ENCODE assay signal across 1 cellular context in genomic region chr4:69239777-69240176, GRCh38.
TF ChIP-seq lines count a peak whose summit lies in the region.

No MANE protein-coding gene starts in this region.

TF ChIP-seq in HepG2, 621 proteins besides CTCF, POLR2A, EP300 and RAD21 (continues in another document):
- TF ChIP-seq KDM5A (IDR thresholded peaks at IDR 0.05; ENCODE audit: borderline replicate concordance, low read length) (no peak), ZNF607 (CRISPR knock-in tag; IDR thresholded peaks at IDR 0.05; ENCODE audit: borderline replicate concordance) (no peak), YEATS2 (CRISPR knock-in tag; IDR thresholded peaks at IDR 0.05; ENCODE audit: borderline replicate concordance) (no peak), ZNF256 (CRISPR knock-in tag; conservative IDR thresholded peaks at IDR 0.05) (no peak), ZNF549 (CRISPR knock-in tag; IDR thresholded peaks at IDR 0.05) (no peak), HOXA5 (CRISPR knock-in tag; IDR thresholded peaks at IDR 0.05) (no peak), ARID3A (IDR thresholded peaks at IDR 0.05; ENCODE audit: low read depth, low read length) (no peak), ZNF687 (CRISPR knock-in tag; IDR thresholded peaks at IDR 0.05) (no peak), PAXIP1 (CRISPR knock-in tag; conservative IDR thresholded peaks at IDR 0.05) (peak; percentile 61), TCF7 (IDR thresholded peaks at IDR 0.05; ENCODE audit: low read depth) (peak; percentile 18; the same call in 1 of the 2 replicates), ZNF691 (CRISPR knock-in tag; IDR thresholded peaks at IDR 0.05; ENCODE audit: borderline replicate concordance, low read depth) (no peak), SOX6 (IDR thresholded peaks at IDR 0.05) (no peak), SOX6 (CRISPR knock-in tag; IDR thresholded peaks at IDR 0.05) (peak; percentile 81), ZNF629 (CRISPR knock-in tag; conservative IDR thresholded peaks at IDR 0.05) (no peak), HDAC2 (CRISPR knock-in tag; IDR thresholded peaks at IDR 0.05) (peak; percentile 71), MIER2 (CRISPR knock-in tag; IDR thresholded peaks at IDR 0.05) (no peak), PLRG1 (conservative IDR thresholded peaks at IDR 0.05) (no peak), ZSCAN20 (CRISPR knock-in tag; IDR thresholded peaks at IDR 0.05; ENCODE audit: borderline replicate concordance) (no peak), ZFP90 (CRISPR knock-in tag; IDR thresholded peaks at IDR 0.05; ENCODE audit: borderline replicate concordance) (no peak), ZNF281 (CRISPR knock-in tag; IDR thresholded peaks at IDR 0.05; ENCODE audit: borderline replicate concordance) (0 out of 2 replicates have a peak, but pooled peaks have one; percentile 18), MED8 (CRISPR knock-in tag; IDR thresholded peaks at IDR 0.05; ENCODE audit: insufficient replicate concordance) (no peak), ZGPAT (CRISPR knock-in tag; IDR thresholded peaks at IDR 0.05) (peak; percentile 27; the same call in 1 of the 2 replicates), ZNF337 (CRISPR knock-in tag; IDR thresholded peaks at IDR 0.05; ENCODE audit: borderline replicate concordance, low read depth) (no peak), IRX3 (CRISPR knock-in tag; IDR thresholded peaks at IDR 0.05; ENCODE audit: borderline replicate concordance, low read depth) (no peak)
- TF ChIP-seq, protein P1, sequence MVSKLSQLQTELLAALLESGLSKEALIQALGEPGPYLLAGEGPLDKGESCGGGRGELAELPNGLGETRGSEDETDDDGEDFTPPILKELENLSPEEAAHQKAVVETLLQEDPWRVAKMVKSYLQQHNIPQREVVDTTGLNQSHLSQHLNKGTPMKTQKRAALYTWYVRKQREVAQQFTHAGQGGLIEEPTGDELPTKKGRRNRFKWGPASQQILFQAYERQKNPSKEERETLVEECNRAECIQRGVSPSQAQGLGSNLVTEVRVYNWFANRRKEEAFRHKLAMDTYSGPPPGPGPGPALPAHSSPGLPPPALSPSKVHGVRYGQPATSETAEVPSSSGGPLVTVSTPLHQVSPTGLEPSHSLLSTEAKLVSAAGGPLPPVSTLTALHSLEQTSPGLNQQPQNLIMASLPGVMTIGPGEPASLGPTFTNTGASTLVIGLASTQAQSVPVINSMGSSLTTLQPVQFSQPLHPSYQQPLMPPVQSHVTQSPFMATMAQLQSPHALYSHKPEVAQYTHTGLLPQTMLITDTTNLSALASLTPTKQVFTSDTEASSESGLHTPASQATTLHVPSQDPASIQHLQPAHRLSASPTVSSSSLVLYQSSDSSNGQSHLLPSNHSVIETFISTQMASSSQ (IDR thresholded peaks at IDR 0.05; ENCODE audit: low read depth) = peak; percentile 45; the same call in 1 of the 2 replicates
- TF ChIP-seq, protein P1 (CRISPR knock-in tag; IDR thresholded peaks at IDR 0.05; ENCODE audit: borderline replicate concordance) = no peak
- TF ChIP-seq, protein P2, sequence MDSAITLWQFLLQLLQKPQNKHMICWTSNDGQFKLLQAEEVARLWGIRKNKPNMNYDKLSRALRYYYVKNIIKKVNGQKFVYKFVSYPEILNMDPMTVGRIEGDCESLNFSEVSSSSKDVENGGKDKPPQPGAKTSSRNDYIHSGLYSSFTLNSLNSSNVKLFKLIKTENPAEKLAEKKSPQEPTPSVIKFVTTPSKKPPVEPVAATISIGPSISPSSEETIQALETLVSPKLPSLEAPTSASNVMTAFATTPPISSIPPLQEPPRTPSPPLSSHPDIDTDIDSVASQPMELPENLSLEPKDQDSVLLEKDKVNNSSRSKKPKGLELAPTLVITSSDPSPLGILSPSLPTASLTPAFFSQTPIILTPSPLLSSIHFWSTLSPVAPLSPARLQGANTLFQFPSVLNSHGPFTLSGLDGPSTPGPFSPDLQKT (CRISPR knock-in tag; IDR thresholded peaks at IDR 0.05; ENCODE audit: borderline replicate concordance) = no peak
- TF ChIP-seq, protein P3, sequence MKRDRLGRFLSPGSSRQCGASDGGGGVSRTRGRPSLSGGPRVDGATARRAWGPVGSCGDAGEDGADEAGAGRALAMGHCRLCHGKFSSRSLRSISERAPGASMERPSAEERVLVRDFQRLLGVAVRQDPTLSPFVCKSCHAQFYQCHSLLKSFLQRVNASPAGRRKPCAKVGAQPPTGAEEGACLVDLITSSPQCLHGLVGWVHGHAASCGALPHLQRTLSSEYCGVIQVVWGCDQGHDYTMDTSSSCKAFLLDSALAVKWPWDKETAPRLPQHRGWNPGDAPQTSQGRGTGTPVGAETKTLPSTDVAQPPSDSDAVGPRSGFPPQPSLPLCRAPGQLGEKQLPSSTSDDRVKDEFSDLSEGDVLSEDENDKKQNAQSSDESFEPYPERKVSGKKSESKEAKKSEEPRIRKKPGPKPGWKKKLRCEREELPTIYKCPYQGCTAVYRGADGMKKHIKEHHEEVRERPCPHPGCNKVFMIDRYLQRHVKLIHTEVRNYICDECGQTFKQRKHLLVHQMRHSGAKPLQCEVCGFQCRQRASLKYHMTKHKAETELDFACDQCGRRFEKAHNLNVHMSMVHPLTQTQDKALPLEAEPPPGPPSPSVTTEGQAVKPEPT (CRISPR knock-in tag; IDR thresholded peaks at IDR 0.05; ENCODE audit: low read depth) = no peak
- TF ChIP-seq, protein P4, sequence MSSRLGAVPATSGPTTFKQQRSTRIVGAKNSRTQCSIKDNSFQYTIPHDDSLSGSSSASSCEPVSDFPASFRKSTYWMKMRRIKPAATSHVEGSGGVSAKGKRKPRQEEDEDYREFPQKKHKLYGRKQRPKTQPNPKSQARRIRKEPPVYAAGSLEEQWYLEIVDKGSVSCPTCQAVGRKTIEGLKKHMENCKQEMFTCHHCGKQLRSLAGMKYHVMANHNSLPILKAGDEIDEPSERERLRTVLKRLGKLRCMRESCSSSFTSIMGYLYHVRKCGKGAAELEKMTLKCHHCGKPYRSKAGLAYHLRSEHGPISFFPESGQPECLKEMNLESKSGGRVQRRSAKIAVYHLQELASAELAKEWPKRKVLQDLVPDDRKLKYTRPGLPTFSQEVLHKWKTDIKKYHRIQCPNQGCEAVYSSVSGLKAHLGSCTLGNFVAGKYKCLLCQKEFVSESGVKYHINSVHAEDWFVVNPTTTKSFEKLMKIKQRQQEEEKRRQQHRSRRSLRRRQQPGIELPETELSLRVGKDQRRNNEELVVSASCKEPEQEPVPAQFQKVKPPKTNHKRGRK (CRISPR knock-in tag; IDR thresholded peaks at IDR 0.05) = no peak
